ENCODE assay signal across 16 cellular contexts in the genomic region with DNA sequence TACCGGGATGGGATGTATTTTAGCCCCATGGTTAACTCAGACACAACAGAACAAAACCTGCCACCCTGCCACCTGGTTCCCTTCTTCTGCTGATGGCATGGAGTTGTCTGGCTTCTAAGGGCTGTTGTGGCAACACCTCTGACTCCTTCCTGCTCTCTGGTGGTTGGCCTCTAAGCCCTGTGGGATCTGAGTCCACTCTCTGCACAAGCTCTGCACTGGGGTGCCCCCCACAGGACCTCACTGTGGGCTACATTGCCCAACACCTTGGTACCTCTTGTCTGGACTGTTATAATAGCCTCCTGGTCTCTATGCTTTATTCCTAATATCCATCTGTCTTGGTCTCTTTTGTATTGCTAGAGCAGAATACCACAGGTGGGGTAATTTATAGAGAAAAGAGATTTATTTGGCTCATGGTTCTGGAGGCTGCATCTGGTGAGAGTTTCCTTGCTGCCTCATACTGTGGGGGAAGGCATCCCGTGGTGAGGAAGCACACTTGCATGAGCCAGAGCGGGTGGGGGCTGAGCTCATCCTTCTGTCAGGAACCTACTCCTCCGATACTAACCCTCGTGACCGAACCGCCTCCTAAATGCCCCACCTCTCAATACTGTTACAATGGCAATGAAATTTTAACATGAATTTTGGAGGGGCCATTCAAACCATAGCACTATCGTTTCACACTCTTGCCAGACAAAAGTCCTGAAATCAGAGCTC.
A peak's percentile ranks its signal among the peaks of the same experiment; 100 is the strongest.
DNase-seq lines count a peak whose midpoint lies in the region; ATAC-seq and TF ChIP-seq lines count a peak whose summit lies in the region.
"Had no signal": no experiment of that assay in that cellular context is flagged by ENCODE, and none has a peak within 500 bp of the region (broad histone marks: within the 10 kb centered on the region; RNA-seq: fewer than 3 reads in every experiment).

No MANE protein-coding gene starts in this region.

- H3K18ac ChIP-seq in mesenchymal stem cell (ENCODE audit: low read depth in 1 of 2, low read length in 2 of 2): no peak overlapping the region

- TF ChIP-seq CTCF in GM23338 (conservative IDR thresholded peaks at IDR 0.05; ENCODE audit: low read depth in 2 of 2) (peak in 1 of 2 experiments; percentile 25; a peak in 2 of 4 replicates), OCI-LY7 (conservative IDR thresholded peaks at IDR 0.05; ENCODE audit: low read length) (no peak)

- 60% methylated on average over 8 of the region's 8 CpGs for WGBS in mesenchymal stem cell

- H3K36me3 ChIP-seq in GM23338 (ENCODE audit: insufficient read depth): no peaks in the 10 kb centered on the region
- H3K36me3 ChIP-seq in OCI-LY7 (ENCODE audit: insufficient read depth, low read length): no peaks in the 10 kb centered on the region
- no peaks in the 10 kb centered on the region for H3K36me3 ChIP-seq in mesenchymal stem cell (ENCODE audit: control insufficient read depth in 1 of 2, insufficient read depth in 2 of 2, low read depth in 1 of 2, low read length in 2 of 2)
- H3K36me3 ChIP-seq: BLaER1 treated with 17β-estradiol and CSF1 and Interleukin-3, amounts not matched to agents 10 nM and 100 nM; SJSA1 had no signal

- peaks cover 4% of the 10 kb centered on the region for H3K27me3 Mint-ChIP-seq in GM23338 (ENCODE audit: insufficient read depth, low read depth, poor library complexity)

- H3K9me2 ChIP-seq in GM23338 (ENCODE audit: insufficient read depth): no peaks in the 10 kb centered on the region
- H3K9me2 ChIP-seq in OCI-LY7 (ENCODE audit: insufficient read depth, low read length): no peaks in the 10 kb centered on the region

- no peak overlapping the region for H4K91ac ChIP-seq in mesenchymal stem cell (ENCODE audit: low read length)

- peak overlapping the region; percentile 35 for H3K9ac ChIP-seq in mesenchymal stem cell (ENCODE audit: low read length)
- H3K9ac ChIP-seq: BLaER1 treated with 17β-estradiol and CSF1 and Interleukin-3, amounts not matched to agents 10 nM and 100 nM; KMS-11 had no signal

- no peaks in the 10 kb centered on the region for H4K20me1 ChIP-seq in GM23338 (replicated peaks; ENCODE audit: insufficient read depth)
- H4K20me1 ChIP-seq in OCI-LY7 (ENCODE audit: insufficient read depth, low read length): no peaks in the 10 kb centered on the region
- H4K20me1 ChIP-seq: BLaER1 treated with 17β-estradiol and CSF1 and Interleukin-3, amounts not matched to agents 10 nM and 100 nM had no signal

- H3K9me3 Mint-ChIP-seq in GM23338: no peaks in the 10 kb centered on the region

- DNase-seq in GM23338 (ENCODE audit: low spot score): no peak
- DNase-seq in OCI-LY7 (ENCODE audit: low spot score): peak; percentile 1
- DNase-seq in mesenchymal stem cell: no peak
- peak; percentile 25 for DNase-seq in superior temporal gyrus (ENCODE audit: extremely low spot score)
- DNase-seq in ecto neural progenitor cell (ENCODE audit: low spot score): no peak
- no peak for DNase-seq in GDM1 (lab: John Stamatoyannopoulos, UW)
- DNase-seq: DMS79, NCI-H1105 treated with DMSO at 0.1 percent for 48 hours, NCI-H187, NCI-H510A treated with DMSO at 0.1 percent for 48 hours, PC-3, SW 1271 had no signal

- H3K4ac ChIP-seq in mesenchymal stem cell (ENCODE audit: low read depth in 1 of 2, low read length in 2 of 2): no peak overlapping the region

- H3K4me3 Mint-ChIP-seq in GM23338: no peak overlapping the region

- peak; percentile 49; the same call in 2 of the 3 replicates for ATAC-seq in GM23338
- no peak for ATAC-seq in GM18873 (IDR thresholded peaks at IDR 0.05; ENCODE audit: low FRiP score, unreplicated experiment)
- ATAC-seq: PC-3 had no signal

- H3K14ac ChIP-seq in mesenchymal stem cell (ENCODE audit: low read length in 2 of 2): no peak overlapping the region

- H2BK15ac ChIP-seq in mesenchymal stem cell (ENCODE audit: low read depth, poor library complexity, severe bottlenecking): no peak overlapping the region

- no peaks in the 10 kb centered on the region for H3K36me3 Mint-ChIP-seq in GM23338 (ENCODE audit: low read depth)

- POLR2A ChIA-PET in OCI-LY7 (lab: Charles Lee): interaction anchor here (0.6 kb wide), 1 partner anchor 68 kb away, joined by 3 read pairs; no protein-coding TSS in a partner anchor

- no peak overlapping the region for H3K23ac ChIP-seq in mesenchymal stem cell (ENCODE audit: low read length in 2 of 2)

- H3F3A ChIP-seq in GM23338 (replicated peaks; ENCODE audit: low read depth): no peaks in the 10 kb centered on the region

- no peaks in the 10 kb centered on the region for H3K4me1 Mint-ChIP-seq in GM23338

- no peak overlapping the region for H2BK120ac ChIP-seq in mesenchymal stem cell (ENCODE audit: low read depth, low read length)

- H2BK12ac ChIP-seq in mesenchymal stem cell (ENCODE audit: low read length in 2 of 2): no peak overlapping the region

- BruUV-seq in OCI-LY7 (replicated peaks; lab: Mats Ljungman, UMichigan): no TSS peak

- H3K4me1 ChIP-seq in GM23338 (ENCODE audit: insufficient read depth) (no peaks in the 10 kb centered on the region), OCI-LY7 (ENCODE audit: insufficient read depth, low read length, poor library complexity, severe bottlenecking) (no peaks in the 10 kb centered on the region), mesenchymal stem cell (ENCODE audit: control insufficient read depth, insufficient read depth, low read depth, low read length) (no peaks in the 10 kb centered on the region)
- H3K4me1 ChIP-seq: BLaER1 treated with 17β-estradiol and CSF1 and Interleukin-3, amounts not matched to agents 10 nM and 100 nM; SJSA1 had no signal

- H3K79me2 ChIP-seq in GM23338 (replicated peaks; ENCODE audit: insufficient read depth) (no peaks in the 10 kb centered on the region), OCI-LY7 (ENCODE audit: insufficient read depth, low read depth, low read length) (no peaks in the 10 kb centered on the region)

- H3K27me3 ChIP-seq in GM23338 (ENCODE audit: insufficient read depth) (no peaks in the 10 kb centered on the region), mesenchymal stem cell (ENCODE audit: control insufficient read depth in 1 of 2, insufficient read depth in 1 of 2, low read length in 2 of 2) (no peaks in the 10 kb centered on the region)
- H3K27me3 ChIP-seq: BLaER1 treated with 17β-estradiol and CSF1 and Interleukin-3, amounts not matched to agents 10 nM and 100 nM; SJSA1 had no signal

- H3K79me1 ChIP-seq in mesenchymal stem cell (replicated peaks; ENCODE audit: low read length, poor library complexity, severe bottlenecking): no peaks in the 10 kb centered on the region

- H3K27ac ChIP-seq in GM23338 (ENCODE audit: low read depth) (no peak overlapping the region), OCI-LY7 (ENCODE audit: low read depth, low read length, poor library complexity, severe bottlenecking) (no peak overlapping the region), mesenchymal stem cell (ENCODE audit: low read length, poor library complexity, severe bottlenecking) (no peak overlapping the region)
- H3K27ac ChIP-seq: BLaER1 treated with 17β-estradiol and CSF1 and Interleukin-3, amounts not matched to agents 10 nM and 100 nM; KMS-11; SJSA1 had no signal

- H2AFZ ChIP-seq in GM23338: no peak overlapping the region
- no peak overlapping the region for H2AFZ ChIP-seq in OCI-LY7 (ENCODE audit: low read length)
- H2AFZ ChIP-seq in mesenchymal stem cell (ENCODE audit: low read depth, low read length): no peak overlapping the region

- no peak overlapping the region for H2BK5ac ChIP-seq in mesenchymal stem cell (ENCODE audit: low read depth, low read length, poor library complexity, severe bottlenecking)

- no peaks in the 10 kb centered on the region for H3K9me3 ChIP-seq in OCI-LY7 (ENCODE audit: low read length)
- H3K9me3 ChIP-seq in mesenchymal stem cell (ENCODE audit: control insufficient read depth, low read length): no peaks in the 10 kb centered on the region
- H3K9me3 ChIP-seq: BLaER1 treated with 17β-estradiol and CSF1 and Interleukin-3, amounts not matched to agents 10 nM and 100 nM; SJSA1 had no signal

- no peak overlapping the region for H2AK5ac ChIP-seq in mesenchymal stem cell (ENCODE audit: low read length, severe bottlenecking)

- intact Hi-C loops in OCI-LY7 (cut with micrococcal nuclease; ENCODE audit: unreplicated experiment): no loop called here

- no peak overlapping the region for H3K27ac Mint-ChIP-seq in GM23338

- no peak overlapping the region for H4K8ac ChIP-seq in mesenchymal stem cell (ENCODE audit: low read length)

- no peak overlapping the region for H3K4me2 ChIP-seq in GM23338
- no peak overlapping the region for H3K4me2 ChIP-seq in OCI-LY7 (ENCODE audit: low read length)
- H3K4me2 ChIP-seq in mesenchymal stem cell (ENCODE audit: low read length, poor library complexity, severe bottlenecking): no peak overlapping the region
- H3K4me2 ChIP-seq: BLaER1 treated with 17β-estradiol and CSF1 and Interleukin-3, amounts not matched to agents 10 nM and 100 nM; KMS-11 had no signal

- CTCF ChIA-PET in OCI-LY7 (lab: Charles Lee; ENCODE audit: unreplicated experiment): no interaction called here

- no peak overlapping the region for H3K4me3 ChIP-seq in GM23338
- no peak overlapping the region for H3K4me3 ChIP-seq in OCI-LY7 (ENCODE audit: low read depth, low read length, poor library complexity, severe bottlenecking)
- peak overlapping the region in 1 of 2 experiments; percentile 0 for H3K4me3 ChIP-seq in mesenchymal stem cell (ENCODE audit: insufficient read depth in 1 of 2, low read depth in 1 of 2, low read length in 2 of 2)
- H3K4me3 ChIP-seq: BLaER1 treated with 17β-estradiol and CSF1 and Interleukin-3, amounts not matched to agents 10 nM and 100 nM; SJSA1 had no signal

Comparison
In these comparisons a context has a peak if more than half of its experiments do, and no peak if none do; other contexts are left out.
1. DNase-seq: peak in OCI-LY7 (single experiment) and superior temporal gyrus (single experiment); none in GM23338 (single experiment), mesenchymal stem cell (single experiment), ecto neural progenitor cell (single experiment) and GDM1 (single experiment).